24 cellular contexts compared by ENCODE assay signal in genomic region chr4:183276106-183276505, GRCh38. TPM values are rescaled to one million over a fixed set of nuclear protein-coding genes. Genes with fewer than 3 reads are reported as not detected.
DNase-seq lines count a peak whose midpoint lies in the region; FAIRE-seq and TF ChIP-seq lines count a peak whose summit lies in the region.
"Had no signal": no experiment of that assay in that cellular context is flagged by ENCODE, and none has a peak within 500 bp of the region (broad histone marks: within the 10 kb centered on the region; RNA-seq: fewer than 3 reads in every experiment).

No MANE protein-coding gene starts in this region.

- H3K27me3 Mint-ChIP-seq in chondrocyte (ENCODE audit: low read depth) (no peaks in the 10 kb centered on the region), immature natural killer cell (ENCODE audit: low read depth in 3 of 3) (peaks cover 2 to 3% (median 3%) of the 10 kb centered on the region in 3 donors), osteocyte (ENCODE audit: unreplicated experiment) (no peaks in the 10 kb centered on the region)
- H3K27me3 Mint-ChIP-seq: CD4-positive, alpha-beta memory T cell had no signal

- H3K4me1 Mint-ChIP-seq in chondrocyte (ENCODE audit: low read depth) (no peaks in the 10 kb centered on the region), immature natural killer cell (no peaks in the 10 kb centered on the region), osteocyte (ENCODE audit: unreplicated experiment) (no peaks in the 10 kb centered on the region)
- H3K4me1 Mint-ChIP-seq: CD14-positive monocyte; CD4-positive, alpha-beta memory T cell; GM23338; H9 had no signal

- FAIRE-seq in GM19239 (lab: Jason Lieb, UNC) (peak; percentile 33), frontal cortex (lab: Jason Lieb, UNC) (peak; percentile 40)
- FAIRE-seq: A549, GM12892 had no signal

- no peak for DNase-seq in GM19239 (ENCODE audit: insufficient read length, low spot score)
- DNase-seq in chondrocyte (ENCODE audit: low spot score), result no peak
- no peak for DNase-seq in frontal cortex (ENCODE audit: low spot score in 2 of 2)
- DNase-seq in MV-4-11 (lab: John Stamatoyannopoulos, UW), result no peak
- no peak for DNase-seq in immature natural killer cell
- DNase-seq in osteocyte (ENCODE audit: extremely low spot score, unreplicated experiment), result no peak
- no peak for DNase-seq in activated CD8-positive, alpha-beta memory T cell treated with anti-CD3 and anti-CD28 coated beads, Interleukin-2, amount 50 U/mL, for 48 hours
- DNase-seq: 8988T; ACHN; AML-193; BE2C; Calu3; CD4-positive, alpha-beta memory T cell; COR-L47; DMS53; DMS79 treated with DMSO at 0.1 percent for 48 hours; H9 had no signal

- peaks cover 33% of the 10 kb centered on the region for H3K36me3 Mint-ChIP-seq in chondrocyte (ENCODE audit: low read depth)
- H3K36me3 Mint-ChIP-seq in immature natural killer cell, result peaks cover 15 to 26% (median 20%) of the 10 kb centered on the region in 3 donors
- peaks cover 48% of the 10 kb centered on the region for H3K36me3 Mint-ChIP-seq in osteocyte (ENCODE audit: unreplicated experiment)

- H3K9me3 Mint-ChIP-seq in chondrocyte (ENCODE audit: low read depth) (peaks cover 27% of the 10 kb centered on the region), immature natural killer cell (peaks cover 6 to 29% (median 14%) of the 10 kb centered on the region in 6 donors), osteocyte (ENCODE audit: unreplicated experiment) (peaks cover 23% of the 10 kb centered on the region)

- H3K27ac Mint-ChIP-seq in chondrocyte (ENCODE audit: unreplicated experiment) (peak overlapping the region; percentile 29), immature natural killer cell (no peak overlapping the region), osteocyte (ENCODE audit: unreplicated experiment) (no peak overlapping the region)
- H3K27ac Mint-ChIP-seq: CD14-positive monocyte; CD4-positive, alpha-beta memory T cell; GM23338; H9 had no signal

- no peak overlapping the region for H3K4me3 Mint-ChIP-seq in chondrocyte (ENCODE audit: unreplicated experiment)
- H3K4me3 Mint-ChIP-seq in immature natural killer cell, result no peak overlapping the region
- H3K4me3 Mint-ChIP-seq in osteocyte (ENCODE audit: unreplicated experiment), result no peak overlapping the region
- H3K4me3 Mint-ChIP-seq: CD14-positive monocyte; CD4-positive, alpha-beta memory T cell; GM23338; H9 had no signal

- TF ChIP-seq CTCF in chondrocyte (IDR thresholded peaks at IDR 0.05), result no peak
- TF ChIP-seq CTCF in osteocyte (IDR thresholded peaks at IDR 0.05), result no peak

RNA-seq across cellular contexts. Expression of gene CLDN22, which starts 44.0 kb away (rescaled TPM):
- total RNA-seq in chondrocyte (not detected in 3 replicates), frontal cortex (not detected), osteocyte (not detected in 2 replicates)
- under 1 TPM in 1 of 3 donors, not detected in 2; 0.52 TPM for polyA plus RNA-seq in immature natural killer cell
- total RNA-seq: Calu3; CD4-positive, alpha-beta memory T cell; Daoy; G401; GM23338; H4; H9 had no signal
- polyA plus RNA-seq: A549; CD14-positive monocyte; CD4-positive, alpha-beta memory T cell; GM23338 had no signal

RNA-seq across cellular contexts. Expression of gene CLDN24, which starts 46.1 kb away (rescaled TPM):
- total RNA-seq in chondrocyte, result not detected in 3 replicates
- total RNA-seq in frontal cortex, result not detected
- polyA plus RNA-seq in immature natural killer cell, result not detected
- total RNA-seq in osteocyte, result not detected in 2 replicates
- total RNA-seq: Calu3; CD4-positive, alpha-beta memory T cell; Daoy; G401; GM23338; H4; H9 had no signal
- polyA plus RNA-seq: A549; CD14-positive monocyte; CD4-positive, alpha-beta memory T cell; GM23338 had no signal
